15 cellular contexts compared by ENCODE assay signal in genomic region chr13:42977219-42977659, GRCh38. TPM values are rescaled to one million over a fixed set of nuclear protein-coding genes. Genes with fewer than 3 reads are reported as not detected.
DNase-seq lines count a peak whose midpoint lies in the region; ATAC-seq and TF ChIP-seq lines count a peak whose summit lies in the region.
"Had no signal": no experiment of that assay in that cellular context is flagged by ENCODE, and none has a peak within 500 bp of the region (broad histone marks: within the 10 kb centered on the region; RNA-seq: fewer than 3 reads in every experiment).

No MANE protein-coding gene starts in this region.

- H3K36me3 ChIP-seq in DOHH2 (ENCODE audit: control insufficient read depth, low read length) (no peaks in the 10 kb centered on the region), mammary epithelial cell (ENCODE audit: insufficient read depth, low read length) (no peaks in the 10 kb centered on the region)
- H3K36me3 ChIP-seq: BE2C, thoracic aorta had no signal

- DNase-seq in mammary epithelial cell = no peak
- no peak for DNase-seq in Right ventricle myocardium superior
- no peak for DNase-seq in A172 (ENCODE audit: low spot score)
- no peak for DNase-seq in C1 segment of cervical spinal cord (lab: John Stamatoyannopoulos, UW)
- DNase-seq: activated naive CD4-positive, alpha-beta T cell treated with anti-CD3 and anti-CD28 coated beads for 36 hours; BE2C; DND-41; NCI-H1092 had no signal

- H3K36me3 Mint-ChIP-seq in activated T-helper 17 cell treated with anti-CD3 and anti-CD28 coated beads, Interleukin-2, amount 50 U/mL, for 72 hours (ENCODE audit: low read depth) = peaks cover 19% of the 10 kb centered on the region

- no peak overlapping the region for H3K27ac Mint-ChIP-seq in activated T-helper 17 cell treated with anti-CD3 and anti-CD28 coated beads, Interleukin-2, amount 50 U/mL, for 72 hours
- H3K27ac Mint-ChIP-seq: activated naive CD4-positive, alpha-beta T cell treated with anti-CD3 and anti-CD28 coated beads for 36 hours had no signal

- H3K9me3 ChIP-seq in DOHH2 (ENCODE audit: control insufficient read depth, insufficient read depth, low read length) (no peaks in the 10 kb centered on the region), mammary epithelial cell (replicated peaks; ENCODE audit: insufficient read depth, low read length) (no peaks in the 10 kb centered on the region)
- H3K9me3 ChIP-seq: BE2C, thoracic aorta had no signal

- CTCF ChIA-PET in mammary epithelial cell (lab: Charles Lee; ENCODE audit: low non-redundant PET) = no interaction called here

- no peak overlapping the region for H3K9ac ChIP-seq in mammary epithelial cell (ENCODE audit: insufficient read depth, low read length)

- H4K20me1 ChIP-seq in DOHH2 (ENCODE audit: control insufficient read depth, insufficient read depth, low read depth, low read length) = no peaks in the 10 kb centered on the region
- H4K20me1 ChIP-seq in mammary epithelial cell (ENCODE audit: insufficient read depth, low read length) = no peaks in the 10 kb centered on the region

- H2AFZ ChIP-seq in mammary epithelial cell (ENCODE audit: low read depth, low read length) = no peak overlapping the region

- H3K27ac ChIP-seq in DOHH2 (ENCODE audit: low read depth, low read length) (0 out of 2 replicates have a peak overlapping the region, but pooled peaks have one; percentile 8), mammary epithelial cell (ENCODE audit: insufficient read depth, low read depth, low read length) (no peak overlapping the region)
- H3K27ac ChIP-seq: SK-N-MC, thoracic aorta had no signal

- H3K9me3 Mint-ChIP-seq in activated T-helper 17 cell treated with anti-CD3 and anti-CD28 coated beads, Interleukin-2, amount 50 U/mL, for 72 hours = peaks cover 5% of the 10 kb centered on the region

- BruUV-seq in mammary epithelial cell (replicated peaks; lab: Mats Ljungman, UMichigan) = no TSS peak

- H3K4me2 ChIP-seq in DOHH2 (ENCODE audit: low read length) (peak overlapping the region; percentile 1; the same call in 1 of the 2 replicates), mammary epithelial cell (ENCODE audit: insufficient read depth, low read depth, low read length) (no peak overlapping the region)

- TF ChIP-seq CTCF in DOHH2 (IDR thresholded peaks at IDR 0.05; ENCODE audit: low read depth, low read length, poor library complexity, severe bottlenecking) (no peak), mammary epithelial cell (conservative IDR thresholded peaks at IDR 0.05 in 1 of 2, IDR thresholded peaks at IDR 0.05 in 1 of 2; ENCODE audit: extremely low read depth in 1 of 2, insufficient read depth in 1 of 2, low read depth in 1 of 2, low read length in 2 of 2) (no peak)

- no peaks in the 10 kb centered on the region for H3K9me2 ChIP-seq in DOHH2 (replicated peaks; ENCODE audit: control insufficient read depth, low read length)

- dilution Hi-C loops in mammary epithelial cell (cut with HindIII; ENCODE audit: low sequenced_read_pairs) = no loop called here

- WGBS in mammary epithelial cell (ENCODE audit: low coverage, missing lambda C conversion rate) = 88% methylated on average over 1 of the region's 1 CpG

- H3K4me1 ChIP-seq in DOHH2 (ENCODE audit: control insufficient read depth, low read length) (peaks cover 14% of the 10 kb centered on the region), mammary epithelial cell (ENCODE audit: insufficient read depth, low read length) (peaks cover 5% of the 10 kb centered on the region)
- H3K4me1 ChIP-seq: BE2C had no signal

- H3K27me3 Mint-ChIP-seq in activated T-helper 17 cell treated with anti-CD3 and anti-CD28 coated beads, Interleukin-2, amount 50 U/mL, for 72 hours = no peaks in the 10 kb centered on the region

- H3K27me3 ChIP-seq in DOHH2 (ENCODE audit: control insufficient read depth, low read length) = no peaks in the 10 kb centered on the region
- H3K27me3 ChIP-seq in mammary epithelial cell (ENCODE audit: insufficient read depth, low read length) = no peaks in the 10 kb centered on the region
- H3K27me3 ChIP-seq: BE2C had no signal

- no peak overlapping the region for H3K4me3 ChIP-seq in DOHH2 (ENCODE audit: low read length)
- no peak overlapping the region for H3K4me3 ChIP-seq in mammary epithelial cell (replicated peaks in 1 of 3; ENCODE audit: insufficient read depth in 1 of 3, low read depth in 2 of 3, low read length in 3 of 3)
- H3K4me3 ChIP-seq: SK-N-MC, thoracic aorta had no signal

- ATAC-seq in GM18907 (IDR thresholded peaks at IDR 0.05; ENCODE audit: unreplicated experiment) = peak; percentile 71
- ATAC-seq in HG03354 (IDR thresholded peaks at IDR 0.05; ENCODE audit: poor library complexity, severe bottlenecking, unreplicated experiment) = peak; percentile 82
- ATAC-seq in activated T-helper 17 cell treated with anti-CD3 and anti-CD28 coated beads, Interleukin-2, amount 50 U/mL, for 72 hours (replicated peaks) = peak; percentile 19
- no peak for ATAC-seq in Right ventricle myocardium superior (ENCODE audit: poor library complexity)
- ATAC-seq: HCT116 had no signal

- H3K4me1 Mint-ChIP-seq in activated T-helper 17 cell treated with anti-CD3 and anti-CD28 coated beads, Interleukin-2, amount 50 U/mL, for 72 hours = peaks cover 11% of the 10 kb centered on the region

- H3K4me3 Mint-ChIP-seq in activated T-helper 17 cell treated with anti-CD3 and anti-CD28 coated beads, Interleukin-2, amount 50 U/mL, for 72 hours = no peak overlapping the region
- H3K4me3 Mint-ChIP-seq: activated naive CD4-positive, alpha-beta T cell treated with anti-CD3 and anti-CD28 coated beads for 36 hours had no signal

- in situ Hi-C loops in mammary epithelial cell (cut with MboI; ENCODE audit: low sequenced_read_pairs in 2 of 2) = no loop called here

- H3K79me2 ChIP-seq in DOHH2 (ENCODE audit: control insufficient read depth, low read length) = no peaks in the 10 kb centered on the region
- no peaks in the 10 kb centered on the region for H3K79me2 ChIP-seq in mammary epithelial cell (ENCODE audit: insufficient read depth, low read length)

- intact Hi-C loops in mammary epithelial cell (cut with micrococcal nuclease) (no loop called here), Right ventricle myocardium superior (cut with DNase I) (loop anchor here (10.0 kb wide), 1 partner anchor 828 kb away; no protein-coding TSS in a partner anchor)

- 0 out of 2 replicates have a peak, but pooled peaks cover 2% of the 10 kb centered on the region for H3F3A ChIP-seq in DOHH2 (ENCODE audit: control insufficient read depth, insufficient read depth)

RNA-seq across cellular contexts. Expression of gene EPSTI1, which starts 14.8 kb away (rescaled TPM):
- total RNA-seq in activated T-helper 17 cell treated with anti-CD3 and anti-CD28 coated beads, Interleukin-2, amount 50 U/mL, for 72 hours = 10 to 100 TPM; 13.6 to 18.1 TPM
- total RNA-seq in mammary epithelial cell (1 to 10 TPM; 1.3 to 7.3 TPM), Right ventricle myocardium superior (2.3 TPM)
- polyA plus RNA-seq in mammary epithelial cell = 1.1 TPM
- not detected for polyA minus RNA-seq in mammary epithelial cell
- total RNA-seq in A172 (2014; rRNA removed; shearing (Covaris generic)) = 1.7 and 2.4 TPM in 2 replicates

RNA-seq across cellular contexts. Expression of gene DNAJC15, which starts 46.1 kb away (rescaled TPM):
- 10 to 100 TPM in 1 of 2 donors, 1 to 10 TPM in 1; 7.5 to 15.6 TPM for total RNA-seq in activated T-helper 17 cell treated with anti-CD3 and anti-CD28 coated beads, Interleukin-2, amount 50 U/mL, for 72 hours
- 10 to 100 TPM in 1 of 2 donors, 1 to 10 TPM in 1; 9.3 to 20.7 TPM for total RNA-seq in mammary epithelial cell
- polyA plus RNA-seq in mammary epithelial cell = 33.9 TPM
- 12.9 TPM for polyA minus RNA-seq in mammary epithelial cell
- total RNA-seq in Right ventricle myocardium superior = 32.9 TPM
- 3.4 and 5.4 TPM in 2 replicates for total RNA-seq in A172 (2014; rRNA removed; shearing (Covaris generic))
